29 cellular contexts compared by ENCODE assay signal in genomic region chr5:93010037-93010436, GRCh38.
"Had no signal": no experiment of that assay in that cellular context is flagged by ENCODE, and none has a peak within 500 bp of the region (broad histone marks: within the 10 kb centered on the region; RNA-seq: fewer than 3 reads in every experiment).

No MANE protein-coding gene starts in this region.

- H3K36me3 ChIP-seq: stomach, suprapubic skin, thoracic aorta, thyroid gland, tibial artery, tibial nerve, transverse colon, upper lobe of left lung, upper lobe of right lung, uterus, vagina had no signal

- H3K4me1 ChIP-seq: stomach, suprapubic skin, testis, thyroid gland, tibial artery, tibial nerve, transverse colon, upper lobe of left lung, upper lobe of right lung, uterus, vagina had no signal

- FAIRE-seq: urothelium cell line had no signal

- H3K27ac ChIP-seq: stomach, suprapubic skin, testis, thoracic aorta, thyroid gland, tibial artery, tibial nerve, transverse colon, upper lobe of left lung, upper lobe of right lung, uterus, vagina had no signal

- H3K27me3 ChIP-seq: stomach, suprapubic skin, testis, thyroid gland, tibial artery, tibial nerve, transverse colon, upper lobe of left lung, upper lobe of right lung, uterus, vagina had no signal

- H3K9me3 ChIP-seq: suprapubic skin, testis, thoracic aorta, thyroid gland, tibial artery, tibial nerve, transverse colon, upper lobe of left lung, upper lobe of right lung, uterus, vagina had no signal

- H3K4me1 Mint-ChIP-seq: stimulated activated effector memory CD8-positive, alpha-beta T cell treated with anti-CD3 and anti-CD28 coated beads, Interleukin-12 subunit alpha, Interleukin-12 subunit beta, amount 100 ng/mL, for 72 hours; stimulated activated memory B cell treated with anti-CD40 and anti-IgM and Interleukin-4, amounts not matched to agents 10 μg/mL and 1 μg/mL and 100 μg/mL, for 72 hours; stimulated activated naive B cell treated with anti-CD40 and anti-IgM and Interleukin-4, amounts not matched to agents 10 μg/mL and 1 μg/mL and 100 μg/mL, for 72 hours; stimulated activated naive CD8-positive, alpha-beta T cell treated with anti-CD3 and anti-CD28 coated beads, Interleukin-15, amount 100 ng/mL, for 72 hours had no signal

- H3K27me3 Mint-ChIP-seq: stimulated activated memory B cell treated with anti-CD40 and anti-IgM and Interleukin-4, amounts not matched to agents 10 μg/mL and 1 μg/mL and 100 μg/mL, for 72 hours; stimulated activated naive B cell treated with anti-CD40 and anti-IgM and Interleukin-4, amounts not matched to agents 10 μg/mL and 1 μg/mL and 100 μg/mL, for 72 hours; stimulated activated naive CD8-positive, alpha-beta T cell treated with anti-CD3 and anti-CD28 coated beads, Interleukin-15, amount 100 ng/mL, for 72 hours; stimulated activated naive CD8-positive, alpha-beta T cell treated with anti-CD3 and anti-CD28 coated beads, Interleukin-15, Interleukin-2, amounts not matched to agents 100 ng/mL and 50 ng/mL, for 24 hours had no signal

- ATAC-seq: stimulated activated effector memory CD8-positive, alpha-beta T cell treated with anti-CD3 and anti-CD28 coated beads, Interleukin-12 subunit alpha, Interleukin-12 subunit beta, amount 100 ng/mL, for 72 hours; stimulated activated memory B cell treated with anti-CD40 and anti-IgM and Interleukin-4, amounts not matched to agents 10 μg/mL and 1 μg/mL and 100 μg/mL, for 72 hours; stimulated activated naive B cell treated with anti-CD40 and anti-IgM and Interleukin-4, amounts not matched to agents 10 μg/mL and 1 μg/mL and 100 μg/mL, for 72 hours; stimulated activated naive CD8-positive, alpha-beta T cell treated with anti-CD3 and anti-CD28 coated beads, Interleukin-15, amount 100 ng/mL, for 72 hours; stimulated activated naive CD8-positive, alpha-beta T cell treated with anti-CD3 and anti-CD28 coated beads, Interleukin-15, Interleukin-2, amounts not matched to agents 100 U/mL and 50 U/mL, for 24 hours; upper lobe of right lung had no signal

- H3K36me3 Mint-ChIP-seq: stimulated activated effector memory CD8-positive, alpha-beta T cell treated with anti-CD3 and anti-CD28 coated beads, Interleukin-12 subunit alpha, Interleukin-12 subunit beta, amount 100 ng/mL, for 72 hours; stimulated activated memory B cell treated with anti-CD40 and anti-IgM and Interleukin-4, amounts not matched to agents 10 μg/mL and 1 μg/mL and 100 μg/mL, for 72 hours; stimulated activated naive B cell treated with anti-CD40 and anti-IgM and Interleukin-4, amounts not matched to agents 10 μg/mL and 1 μg/mL and 100 μg/mL, for 72 hours had no signal

- DNase-seq: stimulated activated CD4-positive, alpha-beta T cell treated with anti-CD3 and anti-CD28 coated beads, Interleukin-2, amount 100 ng/mL, for 48 hours; stimulated activated CD4-positive, alpha-beta T cell treated with anti-CD3 and anti-CD28 coated beads, Interleukin-4, amount 100 ng/mL, for 1 hour; stimulated activated CD4-positive, alpha-beta T cell treated with anti-CD3 and anti-CD28 coated beads, Interleukin-4, amount 100 ng/mL, for 24 hours; stimulated activated CD4-positive, alpha-beta T cell treated with anti-CD3 and anti-CD28 coated beads, Interleukin-4, amount 100 ng/mL, for 4 hours; stimulated activated CD8-positive, alpha-beta memory T cell treated with anti-CD3 and anti-CD28 coated beads, Interleukin-4, amount 100 ng/mL, for 48 hours; stimulated activated naive B cell treated with anti-CD40 and anti-IgM and Interleukin-4, amounts not matched to agents 10 μg/mL and 1 μg/mL and 100 μg/mL, for 72 hours; stimulated activated naive CD4-positive, alpha-beta T cell; stimulated activated naive CD4-positive, alpha-beta T cell treated with Interleukin-2 at 50 U/mL for 16 hours; stimulated activated naive CD8-positive, alpha-beta T cell treated with anti-CD3 and anti-CD28 coated beads, Interleukin-15, amount 100 ng/mL, for 72 hours; stimulated activated naive CD8-positive, alpha-beta T cell treated with anti-CD3 and anti-CD28 coated beads, Interleukin-15, Interleukin-2, amounts not matched to agents 100 U/mL and 50 U/mL, for 24 hours; stomach; substantia nigra; testis; thyroid gland; tibial artery; transverse colon; trophoblast cell; upper lobe of left lung; upper lobe of right lung; uterus had no signal

- H3K27ac Mint-ChIP-seq: stimulated activated effector memory CD8-positive, alpha-beta T cell treated with anti-CD3 and anti-CD28 coated beads, Interleukin-12 subunit alpha, Interleukin-12 subunit beta, amount 100 ng/mL, for 72 hours; stimulated activated memory B cell treated with anti-CD40 and anti-IgM and Interleukin-4, amounts not matched to agents 10 μg/mL and 1 μg/mL and 100 μg/mL, for 72 hours; stimulated activated naive B cell treated with anti-CD40 and anti-IgM and Interleukin-4, amounts not matched to agents 10 μg/mL and 1 μg/mL and 100 μg/mL, for 72 hours; stimulated activated naive CD8-positive, alpha-beta T cell treated with anti-CD3 and anti-CD28 coated beads, Interleukin-15, amount 100 ng/mL, for 72 hours; stimulated activated naive CD8-positive, alpha-beta T cell treated with anti-CD3 and anti-CD28 coated beads, Interleukin-15, Interleukin-2, amounts not matched to agents 100 ng/mL and 50 ng/mL, for 24 hours; type B pancreatic cell had no signal

- H3K9me3 Mint-ChIP-seq: stimulated activated memory B cell treated with anti-CD40 and anti-IgM and Interleukin-4, amounts not matched to agents 10 μg/mL and 1 μg/mL and 100 μg/mL, for 72 hours; stimulated activated naive B cell treated with anti-CD40 and anti-IgM and Interleukin-4, amounts not matched to agents 10 μg/mL and 1 μg/mL and 100 μg/mL, for 72 hours; stimulated activated naive CD8-positive, alpha-beta T cell treated with anti-CD3 and anti-CD28 coated beads, Interleukin-15, amount 100 ng/mL, for 72 hours; stimulated activated naive CD8-positive, alpha-beta T cell treated with anti-CD3 and anti-CD28 coated beads, Interleukin-15, Interleukin-2, amounts not matched to agents 100 ng/mL and 50 ng/mL, for 24 hours had no signal

- H3K4me3 Mint-ChIP-seq: stimulated activated effector memory CD8-positive, alpha-beta T cell treated with anti-CD3 and anti-CD28 coated beads, Interleukin-12 subunit alpha, Interleukin-12 subunit beta, amount 100 ng/mL, for 72 hours; stimulated activated memory B cell treated with anti-CD40 and anti-IgM and Interleukin-4, amounts not matched to agents 10 μg/mL and 1 μg/mL and 100 μg/mL, for 72 hours; stimulated activated naive B cell treated with anti-CD40 and anti-IgM and Interleukin-4, amounts not matched to agents 10 μg/mL and 1 μg/mL and 100 μg/mL, for 72 hours; stimulated activated naive CD8-positive, alpha-beta T cell treated with anti-CD3 and anti-CD28 coated beads, Interleukin-15, amount 100 ng/mL, for 72 hours; stimulated activated naive CD8-positive, alpha-beta T cell treated with anti-CD3 and anti-CD28 coated beads, Interleukin-15, Interleukin-2, amounts not matched to agents 100 ng/mL and 50 ng/mL, for 24 hours; type B pancreatic cell had no signal

- H3K4me3 ChIP-seq: stomach, suprapubic skin, testis, thoracic aorta, thyroid gland, tibial artery, tibial nerve, transverse colon, upper lobe of left lung, upper lobe of right lung, uterus, vagina had no signal
